Comparison of ENCODE assay signal across 9 cellular contexts in genomic region chr1:36175137-36176095, GRCh38. TPM values are rescaled to one million over a fixed set of nuclear protein-coding genes. Genes with fewer than 3 reads are reported as not detected.
DNase-seq lines count a peak whose midpoint lies in the region; ATAC-seq and TF ChIP-seq lines count a peak whose summit lies in the region.
"Had no signal": no experiment of that assay in that cellular context is flagged by ENCODE, and none has a peak within 500 bp of the region (broad histone marks: within the 10 kb centered on the region; RNA-seq: fewer than 3 reads in every experiment).

No MANE protein-coding gene starts in this region.

- peaks cover 1% of the 10 kb centered on the region for H3K4me1 Mint-ChIP-seq in progenitor cell of endocrine pancreas (ENCODE audit: low read depth)

- H3K36me3 Mint-ChIP-seq in progenitor cell of endocrine pancreas (ENCODE audit: insufficient read depth), result peaks cover 26% of the 10 kb centered on the region

- no peak overlapping the region for H3K4me3 ChIP-seq in esophagus squamous epithelium

- intact Hi-C loops in esophagus squamous epithelium (cut with DNase I), result no loop called here
- intact Hi-C loops in posterior cingulate gyrus (cut with DNase I), result no loop called here

- DNase-seq in GM19240 (ENCODE audit: insufficient read length, low spot score), result peak; percentile 57
- peak; percentile 20 for DNase-seq in NCI-H774 (lab: John Stamatoyannopoulos, UW)
- no peak for DNase-seq in esophagus squamous epithelium (lab: John Stamatoyannopoulos, UW)
- DNase-seq in posterior cingulate gyrus, result peak in 7 of 10 donors; percentile 63 to 95 (median 75)
- no peak for DNase-seq in progenitor cell of endocrine pancreas (ENCODE audit: low spot score, unreplicated experiment)
- no peak for DNase-seq in GOT3 (lab: John Stamatoyannopoulos, UW)
- DNase-seq in activated CD4-positive, alpha-beta T cell treated with anti-CD3 and anti-CD28 coated beads, Interleukin-2, amount 50 U/mL, for 1 hour, result no peak

- no CpG with 5 or more reads among the region's 11 CpGs for WGBS in esophagus squamous epithelium, 2 donors

- no peaks in the 10 kb centered on the region for H3K27me3 Mint-ChIP-seq in progenitor cell of endocrine pancreas

- TF ChIP-seq CTCF in esophagus squamous epithelium (IDR thresholded peaks at IDR 0.05) (no peak), progenitor cell of endocrine pancreas (IDR thresholded peaks at IDR 0.05; ENCODE audit: unreplicated experiment) (no peak)

- no peak for ATAC-seq in HG02840 (IDR thresholded peaks at IDR 0.05; ENCODE audit: low FRiP score, unreplicated experiment)

- no peak for TF ChIP-seq POLR2A in esophagus squamous epithelium (IDR thresholded peaks at IDR 0.05)

- no peak overlapping the region for H3K4me3 Mint-ChIP-seq in progenitor cell of endocrine pancreas (ENCODE audit: low read depth)

- no peaks in the 10 kb centered on the region for H3K27me3 ChIP-seq in esophagus squamous epithelium

- peaks cover 77 to 100% (median 82%) of the 10 kb centered on the region in 3 donors for H3K36me3 ChIP-seq in esophagus squamous epithelium

- H3K9me3 Mint-ChIP-seq in progenitor cell of endocrine pancreas (ENCODE audit: low read depth), result no peaks in the 10 kb centered on the region

- peaks cover 15 to 66% (median 35%) of the 10 kb centered on the region in 3 donors for H3K4me1 ChIP-seq in esophagus squamous epithelium

- no peak overlapping the region for H3K27ac Mint-ChIP-seq in progenitor cell of endocrine pancreas

- H3K9me3 ChIP-seq in esophagus squamous epithelium, result no peaks in the 10 kb centered on the region

- peak overlapping the region; percentile 18 to 69 (median 52) for H3K27ac ChIP-seq in esophagus squamous epithelium

RNA-seq across cellular contexts. Expression of gene MAP7D1, which starts 19.5 kb away (rescaled TPM):
- total RNA-seq in esophagus squamous epithelium (100 to 1,000 TPM in 2 of 4 donors, 10 to 100 TPM in 2; 59.4 to 180 (median 92.9) TPM), progenitor cell of endocrine pancreas (98.0 and 109 TPM in 2 replicates)

RNA-seq across cellular contexts. Expression of gene TRAPPC3, which starts 26.1 kb away (rescaled TPM):
- total RNA-seq in esophagus squamous epithelium, result 100 to 1,000 TPM in 2 of 4 donors, 10 to 100 TPM in 2; 68.3 to 132 (median 112) TPM
- 61.0 and 63.6 TPM in 2 replicates for total RNA-seq in progenitor cell of endocrine pancreas

RNA-seq across cellular contexts. Expression of gene THRAP3, which starts 48.8 kb away (rescaled TPM):
- total RNA-seq in esophagus squamous epithelium (10 to 100 TPM; 56.5 to 83.5 (median 73.6) TPM), progenitor cell of endocrine pancreas (142 and 145 TPM in 2 replicates)

RNA-seq across cellular contexts. Expression of gene COL8A2, which starts 50.4 kb away (rescaled TPM):
- total RNA-seq in esophagus squamous epithelium (1 to 10 TPM; 4.0 to 7.4 (median 5.1) TPM), progenitor cell of endocrine pancreas (0.10 and 0.18 TPM in 2 replicates)
- total RNA-seq: T-helper 2 cell treated with Interferon-gamma antibody and Interleukin-4, amounts not matched to agents 100 ng/mL and 5 ng/mL, for 36 hours had no signal

Comparison
In these comparisons a context has a peak if more than half of its experiments do, and no peak if none do; other contexts are left out.
1. DNase-seq: peak in GM19240 (single experiment), NCI-H774 (single experiment) and posterior cingulate gyrus (7 of 10); none in esophagus squamous epithelium (single experiment), progenitor cell of endocrine pancreas (single experiment), GOT3 (single experiment) and activated CD4-positive, alpha-beta T cell treated with anti-CD3 and anti-CD28 coated beads, Interleukin-2, amount 50 U/mL, for 1 hour (single experiment).